8 cellular contexts compared by ENCODE assay signal in genomic region chr1:209850342-209850979, GRCh38. TPM values are rescaled to one million over a fixed set of nuclear protein-coding genes. Genes with fewer than 3 reads are reported as not detected.
A peak's percentile ranks its signal among the peaks of the same experiment; 100 is the strongest.
DNase-seq lines count a peak whose midpoint lies in the region; ATAC-seq lines count a peak whose summit lies in the region.

No MANE protein-coding gene starts in this region.

- no peak overlapping the region for H3K27ac ChIP-seq in CD4-positive, alpha-beta memory T cell (ENCODE audit: low read depth, low read length)

- H3K36me3 Mint-ChIP-seq in CD4-positive, alpha-beta memory T cell, result peaks cover 58 to 80% of the 10 kb centered on the region in 2 donors
- peaks cover 84% of the 10 kb centered on the region for H3K36me3 Mint-ChIP-seq in activated T-helper 2 cell treated with anti-CD3 and anti-CD28 coated beads, Interferon-gamma antibody, Interleukin-2, Interleukin-4, amounts not matched to agents 10 μg/mL and 5 μg/mL and 100 μg/mL, durations not matched to agents 14 hours and 24 hours and 36 hours (ENCODE audit: low read depth)

- no peaks in the 10 kb centered on the region for H3K27me3 Mint-ChIP-seq in CD4-positive, alpha-beta memory T cell
- H3K27me3 Mint-ChIP-seq in activated T-helper 2 cell treated with anti-CD3 and anti-CD28 coated beads, Interferon-gamma antibody, Interleukin-2, Interleukin-4, amounts not matched to agents 10 μg/mL and 5 μg/mL and 100 μg/mL, durations not matched to agents 14 hours and 24 hours and 36 hours (ENCODE audit: low read depth), result no peaks in the 10 kb centered on the region

- no peaks in the 10 kb centered on the region for H3K27me3 ChIP-seq in CD4-positive, alpha-beta memory T cell (ENCODE audit: insufficient read depth, low read length)

- H3K9me3 Mint-ChIP-seq in CD4-positive, alpha-beta memory T cell, result no peaks in the 10 kb centered on the region
- no peaks in the 10 kb centered on the region for H3K9me3 Mint-ChIP-seq in activated T-helper 2 cell treated with anti-CD3 and anti-CD28 coated beads, Interferon-gamma antibody, Interleukin-2, Interleukin-4, amounts not matched to agents 10 μg/mL and 5 μg/mL and 100 μg/mL, durations not matched to agents 14 hours and 24 hours and 36 hours

- peak overlapping the region in 4 of 7 donors; percentile 8 to 55 (median 30) for H3K27ac Mint-ChIP-seq in CD4-positive, alpha-beta memory T cell
- no peak overlapping the region for H3K27ac Mint-ChIP-seq in activated T-helper 2 cell treated with anti-CD3 and anti-CD28 coated beads, Interferon-gamma antibody, Interleukin-2, Interleukin-4, amounts not matched to agents 10 μg/mL and 5 μg/mL and 100 μg/mL, durations not matched to agents 14 hours and 24 hours and 36 hours

- DNase-seq in CD4-positive, alpha-beta memory T cell, result no peak
- DNase-seq in Kasumi-1 (lab: John Stamatoyannopoulos, UW) (peak; percentile 47 to 65), SK-MEL-5 (ENCODE audit: low read depth, low spot score) (peak; percentile 98), cerebellar cortex (ENCODE audit: low spot score) (peak; percentile 88), midbrain (lab: John Stamatoyannopoulos, UW) (peak; percentile 34), T-helper 9 cell (no peak)
- no peak for DNase-seq in activated T-helper 2 cell treated with anti-CD3 and anti-CD28 coated beads, Interferon-gamma antibody, Interleukin-2, Interleukin-4, amounts not matched to agents 10 μg/mL and 5 μg/mL and 100 μg/mL, durations not matched to agents 14 hours and 24 hours and 36 hours (ENCODE audit: low spot score)

- CTCF ChIA-PET in CD4-positive, alpha-beta memory T cell (lab: Charles Lee; ENCODE audit: partially characterized antibody), result interaction anchor here (2.5 to 3.6 kb wide), 2 partner anchors 10 to 27 kb away, joined by 14 to 20 read pairs; no protein-coding TSS in a partner anchor

- peak; percentile 80 for ATAC-seq in GM19438 (IDR thresholded peaks at IDR 0.05; ENCODE audit: low read depth, unreplicated experiment)

- H3K36me3 ChIP-seq in CD4-positive, alpha-beta memory T cell (ENCODE audit: insufficient read depth, low read length), result peaks cover 40% of the 10 kb centered on the region

- in situ Hi-C loops in SK-MEL-5 (cut with HindIII; ENCODE audit: low pct_unique_long_range_greater_than_20kb, low sequenced_read_pairs), result no loop called here

- no peak overlapping the region for H3K4me3 Mint-ChIP-seq in CD4-positive, alpha-beta memory T cell
- H3K4me3 Mint-ChIP-seq in activated T-helper 2 cell treated with anti-CD3 and anti-CD28 coated beads, Interferon-gamma antibody, Interleukin-2, Interleukin-4, amounts not matched to agents 10 μg/mL and 5 μg/mL and 100 μg/mL, durations not matched to agents 14 hours and 24 hours and 36 hours (ENCODE audit: low read depth), result no peak overlapping the region

- H3K4me3 ChIP-seq in CD4-positive, alpha-beta memory T cell (ENCODE audit: low read length in 2 of 2), result no peak overlapping the region

- H3K4me1 ChIP-seq in CD4-positive, alpha-beta memory T cell (ENCODE audit: insufficient read depth, low read length), result no peaks in the 10 kb centered on the region

- intact Hi-C loops in CD4-positive, alpha-beta memory T cell (cut with micrococcal nuclease), result no loop called here
- intact Hi-C loops in activated T-helper 2 cell treated with anti-CD3 and anti-CD28 coated beads, Interferon-gamma antibody, Interleukin-2, Interleukin-4, amounts not matched to agents 10 μg/mL and 5 μg/mL and 100 μg/mL, durations not matched to agents 14 hours and 24 hours and 36 hours (cut with micrococcal nuclease), result no loop called here

- no peaks in the 10 kb centered on the region for H3K9me3 ChIP-seq in CD4-positive, alpha-beta memory T cell (ENCODE audit: control insufficient read depth in 1 of 2, low read length in 2 of 2)

- POLR2A ChIA-PET in CD4-positive, alpha-beta memory T cell (lab: Charles Lee; ENCODE audit: partially characterized antibody), result no interaction called here

- H3K4me1 Mint-ChIP-seq in CD4-positive, alpha-beta memory T cell, result peaks cover 0 to 6% (median 5%) of the 10 kb centered on the region in 4 donors
- peaks cover 23% of the 10 kb centered on the region for H3K4me1 Mint-ChIP-seq in activated T-helper 2 cell treated with anti-CD3 and anti-CD28 coated beads, Interferon-gamma antibody, Interleukin-2, Interleukin-4, amounts not matched to agents 10 μg/mL and 5 μg/mL and 100 μg/mL, durations not matched to agents 14 hours and 24 hours and 36 hours (ENCODE audit: low read depth)

RNA-seq across cellular contexts. Expression of gene UTP25, which starts 22.7 kb away (rescaled TPM):
- 10 to 100 TPM; 13.4 to 13.6 TPM for total RNA-seq in CD4-positive, alpha-beta memory T cell
- 1 to 10 TPM; 3.7 to 5.4 TPM for polyA plus RNA-seq in CD4-positive, alpha-beta memory T cell
- total RNA-seq in SK-MEL-5 (2014; rRNA removed; shearing (Covaris generic)), result 17.0 and 18.0 TPM in 2 replicates
- polyA plus RNA-seq in SK-MEL-5 (2015; cell fraction: cytosol; rRNA removed), result 7.9 and 9.9 TPM in 2 replicates
- polyA plus RNA-seq in SK-MEL-5 (2015; cell fraction: nucleus; rRNA removed), result 18.1 and 18.2 TPM in 2 replicates
- total RNA-seq in activated T-helper 2 cell treated with anti-CD3 and anti-CD28 coated beads, Interferon-gamma antibody, Interleukin-2, Interleukin-4, amounts not matched to agents 10 μg/mL and 5 μg/mL and 100 μg/mL, durations not matched to agents 14 hours and 24 hours and 36 hours, result 18.7 and 19.6 TPM in 2 replicates

RNA-seq across cellular contexts. Expression of gene IRF6, which starts 44.5 kb away (rescaled TPM):
- total RNA-seq in CD4-positive, alpha-beta memory T cell, result under 1 TPM; 0.15 to 0.50 TPM
- polyA plus RNA-seq in CD4-positive, alpha-beta memory T cell, result under 1 TPM in 1 of 2 donors, not detected in 1; 0.42 TPM
- total RNA-seq in SK-MEL-5 (2014; rRNA removed; shearing (Covaris generic)), result not detected in 2 replicates
- polyA plus RNA-seq in SK-MEL-5 (2015; cell fraction: cytosol; rRNA removed), result 0.01 TPM in 1 of 2 replicates, not detected in the other
- polyA plus RNA-seq in SK-MEL-5 (2015; cell fraction: nucleus; rRNA removed), result not detected in 2 replicates
- 0.25 TPM in 1 of 2 replicates, not detected in the other for total RNA-seq in activated T-helper 2 cell treated with anti-CD3 and anti-CD28 coated beads, Interferon-gamma antibody, Interleukin-2, Interleukin-4, amounts not matched to agents 10 μg/mL and 5 μg/mL and 100 μg/mL, durations not matched to agents 14 hours and 24 hours and 36 hours

Comparison
In these comparisons a context has a peak if more than half of its experiments do, and no peak if none do; other contexts are left out.
1. DNase-seq: peak in Kasumi-1 (2 of 2), SK-MEL-5 (single experiment), cerebellar cortex (single experiment) and midbrain (single experiment); none in CD4-positive, alpha-beta memory T cell (0 of 5), T-helper 9 cell (single experiment) and activated T-helper 2 cell treated with anti-CD3 and anti-CD28 coated beads, Interferon-gamma antibody, Interleukin-2, Interleukin-4, amounts not matched to agents 10 μg/mL and 5 μg/mL and 100 μg/mL, durations not matched to agents 14 hours and 24 hours and 36 hours (single experiment).